ENCODE assay signal across 34 cellular contexts in the genomic region with DNA sequence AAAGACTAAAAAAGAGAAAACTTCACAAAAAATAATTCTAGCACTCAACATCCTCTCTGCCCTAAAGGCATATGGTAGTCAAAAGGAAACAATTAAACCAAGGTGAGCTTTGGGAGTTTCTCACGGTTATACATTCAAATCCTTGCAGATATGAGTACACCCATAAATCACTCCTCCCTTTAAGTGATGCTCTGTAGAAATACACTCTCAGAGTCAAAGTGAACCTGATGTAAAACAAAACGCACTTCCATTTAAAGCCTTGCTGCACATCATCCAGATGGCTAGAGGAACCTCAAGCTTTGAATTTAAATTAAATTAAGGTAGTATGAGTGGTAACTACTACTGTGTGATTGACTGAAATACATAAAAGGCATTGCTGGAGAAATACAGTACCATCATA. TPM values are rescaled to one million over a fixed set of nuclear protein-coding genes. Genes with fewer than 3 reads are reported as not detected.
"Had no signal": no experiment of that assay in that cellular context is flagged by ENCODE, and none has a peak within 500 bp of the region (broad histone marks: within the 10 kb centered on the region; RNA-seq: fewer than 3 reads in every experiment).

No MANE protein-coding gene starts in this region.

- H3K36me3 Mint-ChIP-seq: mesothelial cell of epicardium; naive thymus-derived CD4-positive, alpha-beta T cell; neural progenitor cell; stimulated activated effector memory CD8-positive, alpha-beta T cell treated with anti-CD3 and anti-CD28 coated beads, Interleukin-12 subunit alpha, Interleukin-12 subunit beta, amount 100 ng/mL, for 72 hours had no signal

- H3K4me3 Mint-ChIP-seq: mesothelial cell of epicardium; naive thymus-derived CD4-positive, alpha-beta T cell; nephron; neural progenitor cell; stimulated activated effector memory CD8-positive, alpha-beta T cell treated with anti-CD3 and anti-CD28 coated beads, Interleukin-12 subunit alpha, Interleukin-12 subunit beta, amount 100 ng/mL, for 72 hours had no signal

- DNase-seq: dermis blood vessel endothelial cell; effector memory CD4-positive, alpha-beta T cell; foreskin keratinocyte; heart left ventricle; kidney; left lung; mesenchymal stem cell; naive thymus-derived CD4-positive, alpha-beta T cell; stimulated activated CD4-positive, alpha-beta T cell treated with anti-CD3 and anti-CD28 coated beads, Interleukin-12 subunit alpha, Interleukin-12 subunit beta, amount 100 ng/mL, for 4 hours; stimulated activated CD4-positive, alpha-beta T cell treated with anti-CD3 and anti-CD28 coated beads, Interleukin-1b, Interleukin-23, amount 100 ng/mL, for 48 hours; stimulated activated CD4-positive, alpha-beta T cell treated with anti-CD3 and anti-CD28 coated beads, Interleukin-4, amount 100 ng/mL, for 24 hours; stimulated activated naive CD4-positive, alpha-beta T cell treated with Interleukin-2 at 50 U/mL for 16 hours; stomach; thyroid gland; trophoblast cell had no signal

- H3K27ac Mint-ChIP-seq: mesothelial cell of epicardium; naive thymus-derived CD4-positive, alpha-beta T cell; nephron; neural progenitor cell; progenitor cell of endocrine pancreas; stimulated activated effector memory CD8-positive, alpha-beta T cell treated with anti-CD3 and anti-CD28 coated beads, Interleukin-12 subunit alpha, Interleukin-12 subunit beta, amount 100 ng/mL, for 72 hours had no signal

- ATAC-seq: foreskin keratinocyte; gastroesophageal sphincter; heart left ventricle; left lung; naive thymus-derived CD4-positive, alpha-beta T cell; sciatic nerve; stimulated activated effector memory CD8-positive, alpha-beta T cell treated with anti-CD3 and anti-CD28 coated beads, Interleukin-12 subunit alpha, Interleukin-12 subunit beta, amount 100 ng/mL, for 72 hours had no signal

- H3K4me2 ChIP-seq: hepatocyte, neural progenitor cell, smooth muscle cell had no signal

- H3K9me3 Mint-ChIP-seq: mesothelial cell of epicardium; naive thymus-derived CD4-positive, alpha-beta T cell; nephron; neural progenitor cell; stimulated activated effector memory CD8-positive, alpha-beta T cell treated with anti-CD3 and anti-CD28 coated beads, Interleukin-12 subunit alpha, Interleukin-12 subunit beta, amount 100 ng/mL, for 72 hours had no signal

- H3K36me3 ChIP-seq: esophagus muscularis mucosa, gastroesophageal sphincter, heart left ventricle, left lung, neural progenitor cell, stomach, thyroid gland, vagina had no signal

- H3K4me1 Mint-ChIP-seq: nephron; neural progenitor cell; stimulated activated effector memory CD8-positive, alpha-beta T cell treated with anti-CD3 and anti-CD28 coated beads, Interleukin-12 subunit alpha, Interleukin-12 subunit beta, amount 100 ng/mL, for 72 hours had no signal

- H3K4me1 ChIP-seq: esophagus muscularis mucosa, foreskin keratinocyte, gastroesophageal sphincter, left lung, neural progenitor cell, parathyroid adenoma, stomach, vagina had no signal

- H3K4me3 ChIP-seq: esophagus muscularis mucosa, gastroesophageal sphincter, heart left ventricle, hepatocyte, left lung, neural progenitor cell, smooth muscle cell, stomach, thyroid gland, vagina had no signal

- H3K27me3 ChIP-seq: esophagus muscularis mucosa, foreskin keratinocyte, gastroesophageal sphincter, heart left ventricle, hepatocyte, left lung, neural progenitor cell, stomach, thyroid gland, vagina had no signal

- H3K27ac ChIP-seq: esophagus muscularis mucosa, foreskin keratinocyte, gastroesophageal sphincter, heart left ventricle, hepatocyte, left lung, neural progenitor cell, parathyroid adenoma, stomach, thyroid gland, vagina had no signal

- FAIRE-seq: endothelial cell of umbilical vein, kidney had no signal

- H3K9me3 ChIP-seq: esophagus muscularis mucosa, gastroesophageal sphincter, heart left ventricle, left lung, stomach, thyroid gland, vagina had no signal

- H3K27me3 Mint-ChIP-seq: progenitor cell of endocrine pancreas had no signal

RNA-seq across cellular contexts. Expression of a gene that starts 36.0 kb away (rescaled TPM):
- total RNA-seq: dermis blood vessel endothelial cell; esophagus muscularis mucosa; foreskin keratinocyte; kidney; mesothelial cell of epicardium; naive thymus-derived CD4-positive, alpha-beta T cell; osteoblast; progenitor cell of endocrine pancreas; sciatic nerve; temporal lobe; thyroid gland; ureter had no signal
- polyA plus RNA-seq: fibroblast of lung; foreskin keratinocyte; heart left ventricle; naive thymus-derived CD4-positive, alpha-beta T cell had no signal

RNA-seq across cellular contexts. Expression of a gene that starts 44.2 kb away (rescaled TPM):
- total RNA-seq: dermis blood vessel endothelial cell; endothelial cell of umbilical vein; epithelial cell of proximal tubule; fibroblast of lung; foreskin keratinocyte; kidney; left lung; lung microvascular endothelial cell; mesothelial cell of epicardium; naive thymus-derived CD4-positive, alpha-beta T cell; osteoblast; progenitor cell of endocrine pancreas; sciatic nerve; smooth muscle cell; temporal lobe; thyroid gland; ureter had no signal
- polyA plus RNA-seq: endothelial cell of umbilical vein; fibroblast of lung; heart left ventricle; hepatocyte; naive thymus-derived CD4-positive, alpha-beta T cell; smooth muscle cell; stomach had no signal
